Comparison of ENCODE assay signal across 8 cellular contexts in the genomic region with DNA sequence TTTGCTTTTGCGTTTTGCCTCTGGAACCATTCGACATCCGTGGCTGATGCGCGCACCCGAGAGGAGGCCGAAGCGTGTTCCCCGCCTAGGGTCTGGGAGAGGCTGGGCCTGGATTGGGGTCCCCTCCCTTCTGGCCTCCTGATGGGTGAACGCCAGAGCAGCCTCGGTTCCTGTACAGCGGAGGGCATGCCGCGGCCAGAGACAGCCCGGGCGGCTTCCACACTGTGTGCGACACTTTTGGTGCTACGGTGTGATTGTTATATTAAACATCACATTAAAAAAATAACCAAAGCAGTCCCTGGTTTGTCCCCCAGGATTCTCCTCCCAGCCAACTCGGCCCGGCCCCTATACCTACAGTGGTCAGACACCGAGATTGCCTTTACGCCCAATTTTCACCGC. TPM values are rescaled to one million over a fixed set of nuclear protein-coding genes. Genes with fewer than 3 reads are reported as not detected.
DNase-seq lines count a peak whose midpoint lies in the region; ATAC-seq and TF ChIP-seq lines count a peak whose summit lies in the region.

No MANE protein-coding gene starts in this region.

- peaks cover 5% of the 10 kb centered on the region for H3K36me3 Mint-ChIP-seq in activated CD4-positive, alpha-beta T cell treated with anti-CD3 and anti-CD28 coated beads, Interleukin-2, amount 10 ng/mL, durations not matched to agents 24 days and 14 days (ENCODE audit: low read depth)
- no peaks in the 10 kb centered on the region for H3K36me3 Mint-ChIP-seq in activated naive CD8-positive, alpha-beta T cell treated with anti-CD3 and anti-CD28 coated beads, Interleukin-2, amount 50 U/mL, for 24 hours (ENCODE audit: low read depth)
- H3K36me3 Mint-ChIP-seq in memory B cell: peaks cover 2% of the 10 kb centered on the region

- DNase-seq in activated CD4-positive, alpha-beta T cell treated with anti-CD3 and anti-CD28 coated beads, Interleukin-2, amount 10 ng/mL, durations not matched to agents 24 days and 14 days: peak; percentile 68
- DNase-seq in activated CD4-positive, alpha-beta T cell treated with anti-CD3 and anti-CD28 coated beads for 4 hours: no peak
- DNase-seq in activated naive CD8-positive, alpha-beta T cell treated with anti-CD3 and anti-CD28 coated beads, Interleukin-2, amount 50 U/mL, for 24 hours: no peak
- DNase-seq in memory B cell (ENCODE audit: low spot score in 2 of 2): peak in 1 of 2 donors; percentile 51
- DNase-seq in upper lobe of left lung: peak; percentile 14 to 72
- DNase-seq in OCI-M2 (lab: John Stamatoyannopoulos, UW; ENCODE audit: unreplicated experiment): no peak
- no peak for DNase-seq in occipital lobe (lab: John Stamatoyannopoulos, UW)

- H3K36me3 ChIP-seq in upper lobe of left lung: no peaks in the 10 kb centered on the region

- H3K9me3 Mint-ChIP-seq in activated CD4-positive, alpha-beta T cell treated with anti-CD3 and anti-CD28 coated beads, Interleukin-2, amount 10 ng/mL, durations not matched to agents 24 days and 14 days: peaks cover 6% of the 10 kb centered on the region
- no peaks in the 10 kb centered on the region for H3K9me3 Mint-ChIP-seq in activated naive CD8-positive, alpha-beta T cell treated with anti-CD3 and anti-CD28 coated beads, Interleukin-2, amount 50 U/mL, for 24 hours
- peaks cover 1% of the 10 kb centered on the region for H3K9me3 Mint-ChIP-seq in memory B cell

- WGBS in upper lobe of left lung, 2 donors: 50 to 69% methylated on average over 17 to 23 of the region's 23 CpGs

- H3K9me3 ChIP-seq in upper lobe of left lung: no peaks in the 10 kb centered on the region

- H3K27me3 ChIP-seq in upper lobe of left lung: peaks cover 2 to 65% (median 30%) of the 10 kb centered on the region in 4 donors

- no peak overlapping the region for H3K27ac ChIP-seq in upper lobe of left lung

- peak overlapping the region in 3 of 4 donors; percentile 44 to 73 (median 47) for H3K4me3 ChIP-seq in upper lobe of left lung

- TF ChIP-seq EP300 in upper lobe of left lung (IDR thresholded peaks at IDR 0.05): no peak

- ATAC-seq in activated naive CD8-positive, alpha-beta T cell treated with anti-CD3 and anti-CD28 coated beads, Interleukin-2, amount 50 U/mL, for 24 hours: no peak
- ATAC-seq in memory B cell (ENCODE audit: low read depth) (peak; percentile 23), upper lobe of left lung (ENCODE audit: low FRiP score in 2 of 2) (no peak), HG02678 (IDR thresholded peaks at IDR 0.05; ENCODE audit: unreplicated experiment) (no peak)

- H3K4me1 ChIP-seq in upper lobe of left lung: peaks cover 23 to 59% (median 44%) of the 10 kb centered on the region in 4 donors

- intact Hi-C loops in activated CD4-positive, alpha-beta T cell treated with anti-CD3 and anti-CD28 coated beads, Interleukin-2, amount 10 ng/mL, durations not matched to agents 24 days and 14 days (cut with micrococcal nuclease): loop anchor here (1.0 to 2.0 kb wide), 5 partner anchors 9 to 1297 kb away; no protein-coding TSS in a partner anchor

- peaks cover 77% of the 10 kb centered on the region for H3K27me3 Mint-ChIP-seq in activated CD4-positive, alpha-beta T cell treated with anti-CD3 and anti-CD28 coated beads, Interleukin-2, amount 10 ng/mL, durations not matched to agents 24 days and 14 days
- peaks cover 84% of the 10 kb centered on the region for H3K27me3 Mint-ChIP-seq in activated naive CD8-positive, alpha-beta T cell treated with anti-CD3 and anti-CD28 coated beads, Interleukin-2, amount 50 U/mL, for 24 hours
- H3K27me3 Mint-ChIP-seq in memory B cell: peaks cover 31% of the 10 kb centered on the region

- H3K27ac Mint-ChIP-seq in activated CD4-positive, alpha-beta T cell treated with anti-CD3 and anti-CD28 coated beads, Interleukin-2, amount 10 ng/mL, durations not matched to agents 24 days and 14 days: no peak overlapping the region
- no peak overlapping the region for H3K27ac Mint-ChIP-seq in activated naive CD8-positive, alpha-beta T cell treated with anti-CD3 and anti-CD28 coated beads, Interleukin-2, amount 50 U/mL, for 24 hours
- H3K27ac Mint-ChIP-seq in memory B cell: peak overlapping the region; percentile 33

- H3K4me1 Mint-ChIP-seq in activated CD4-positive, alpha-beta T cell treated with anti-CD3 and anti-CD28 coated beads, Interleukin-2, amount 10 ng/mL, durations not matched to agents 24 days and 14 days: peaks cover 7% of the 10 kb centered on the region
- peaks cover 38% of the 10 kb centered on the region for H3K4me1 Mint-ChIP-seq in activated naive CD8-positive, alpha-beta T cell treated with anti-CD3 and anti-CD28 coated beads, Interleukin-2, amount 50 U/mL, for 24 hours
- peaks cover 20% of the 10 kb centered on the region for H3K4me1 Mint-ChIP-seq in memory B cell

- H3K4me3 Mint-ChIP-seq in activated CD4-positive, alpha-beta T cell treated with anti-CD3 and anti-CD28 coated beads, Interleukin-2, amount 10 ng/mL, durations not matched to agents 24 days and 14 days: peak overlapping the region; percentile 35
- H3K4me3 Mint-ChIP-seq in activated naive CD8-positive, alpha-beta T cell treated with anti-CD3 and anti-CD28 coated beads, Interleukin-2, amount 50 U/mL, for 24 hours: peak overlapping the region; percentile 50
- H3K4me3 Mint-ChIP-seq in memory B cell: peak overlapping the region; percentile 59

- no peak for TF ChIP-seq CTCF in upper lobe of left lung (IDR thresholded peaks at IDR 0.05)

- TF ChIP-seq POLR2A in upper lobe of left lung (IDR thresholded peaks at IDR 0.05): no peak

RNA-seq across cellular contexts. Expression of a gene that starts 3.7 kb away (rescaled TPM):
- not detected in 2 replicates for total RNA-seq in activated CD4-positive, alpha-beta T cell treated with anti-CD3 and anti-CD28 coated beads, Interleukin-2, amount 10 ng/mL, durations not matched to agents 24 days and 14 days
- 1 to 10 TPM in 3 of 6 donors, under 1 TPM in 1, not detected in 2; 0.46 to 3.3 (median 2.5) TPM for total RNA-seq in upper lobe of left lung
- not detected for total RNA-seq in occipital lobe

RNA-seq across cellular contexts. Expression of a gene that starts 5.2 kb away (rescaled TPM):
- total RNA-seq in activated CD4-positive, alpha-beta T cell treated with anti-CD3 and anti-CD28 coated beads, Interleukin-2, amount 10 ng/mL, durations not matched to agents 24 days and 14 days: not detected in 2 replicates
- total RNA-seq in upper lobe of left lung (1 to 10 TPM in 2 of 6 donors, under 1 TPM in 3, not detected in 1; 0.30 to 6.1 (median 0.49) TPM), occipital lobe (not detected)

RNA-seq across cellular contexts. Expression of a gene that starts 7.8 kb away (rescaled TPM):
- not detected in 2 replicates for total RNA-seq in activated CD4-positive, alpha-beta T cell treated with anti-CD3 and anti-CD28 coated beads, Interleukin-2, amount 10 ng/mL, durations not matched to agents 24 days and 14 days
- 10 to 100 TPM in 1 of 6 donors, 1 to 10 TPM in 3, under 1 TPM in 2; 0.20 to 11.4 (median 3.5) TPM for total RNA-seq in upper lobe of left lung
- total RNA-seq in occipital lobe: not detected

RNA-seq across cellular contexts. Expression of a gene that starts 12.6 kb away (rescaled TPM):
- total RNA-seq in activated CD4-positive, alpha-beta T cell treated with anti-CD3 and anti-CD28 coated beads, Interleukin-2, amount 10 ng/mL, durations not matched to agents 24 days and 14 days: not detected in 2 replicates
- total RNA-seq in upper lobe of left lung (1 to 10 TPM in 4 of 6 donors, under 1 TPM in 1, not detected in 1; 0.61 to 8.4 (median 4.0) TPM), occipital lobe (not detected)

RNA-seq across cellular contexts. Expression of a gene that starts 14.0 kb away (rescaled TPM):
- total RNA-seq in activated CD4-positive, alpha-beta T cell treated with anti-CD3 and anti-CD28 coated beads, Interleukin-2, amount 10 ng/mL, durations not matched to agents 24 days and 14 days: not detected in 2 replicates
- total RNA-seq in upper lobe of left lung: under 1 TPM in 2 of 6 donors, not detected in 4; 0.15 to 0.24 TPM
- total RNA-seq in occipital lobe: not detected

Comparison
In these comparisons a context has a peak if more than half of its experiments do, and no peak if none do; other contexts are left out.
1. DNase-seq: peak in activated CD4-positive, alpha-beta T cell treated with anti-CD3 and anti-CD28 coated beads, Interleukin-2, amount 10 ng/mL, durations not matched to agents 24 days and 14 days (single experiment) and upper lobe of left lung (2 of 2); none in activated CD4-positive, alpha-beta T cell treated with anti-CD3 and anti-CD28 coated beads for 4 hours (0 of 2), activated naive CD8-positive, alpha-beta T cell treated with anti-CD3 and anti-CD28 coated beads, Interleukin-2, amount 50 U/mL, for 24 hours (single experiment), OCI-M2 (single experiment) and occipital lobe (single experiment).
2. Peak in every context shown above with its lines, with median percentiles within 50 percentile points of each other: H3K4me3 Mint-ChIP-seq.